ENCODE assay signal across 16 cellular contexts in the genomic region with DNA sequence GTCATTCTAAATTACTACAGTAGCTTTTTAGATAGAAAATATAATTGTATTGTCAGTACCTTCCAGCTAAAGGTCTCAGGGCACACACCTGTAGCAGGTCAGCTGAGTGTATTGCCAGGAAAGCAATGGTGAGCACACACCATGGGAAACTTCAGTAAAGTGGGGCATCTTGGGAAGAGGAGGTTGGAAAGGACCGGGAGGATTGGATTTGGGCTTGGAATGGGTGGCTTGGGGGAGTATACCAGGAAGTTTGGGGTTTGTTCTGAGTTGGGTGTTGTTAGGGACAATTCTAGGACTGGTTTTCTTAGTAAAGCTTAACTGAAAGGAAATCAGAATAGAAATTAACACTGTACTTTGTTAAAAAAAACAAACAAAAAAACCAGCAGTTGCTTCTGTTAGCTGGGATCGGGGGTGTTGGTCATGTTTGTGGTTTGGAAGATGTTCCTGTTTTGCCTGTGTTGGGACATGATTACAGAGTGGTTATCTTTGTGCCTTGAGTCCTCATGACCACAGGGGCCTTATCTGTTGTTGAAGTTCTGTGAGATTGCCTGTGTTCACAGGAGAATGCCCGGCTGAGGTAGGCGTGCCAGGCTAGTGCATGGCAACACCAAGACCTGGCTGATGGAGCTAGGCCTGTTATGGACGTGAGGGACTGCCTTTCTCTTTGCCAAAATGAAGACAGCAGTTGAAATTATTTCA. TPM values are rescaled to one million over a fixed set of nuclear protein-coding genes. Genes with fewer than 3 reads are reported as not detected.
DNase-seq lines count a peak whose midpoint lies in the region; TF ChIP-seq lines count a peak whose summit lies in the region.
"Had no signal": no experiment of that assay in that cellular context is flagged by ENCODE, and none has a peak within 500 bp of the region (broad histone marks: within the 10 kb centered on the region; RNA-seq: fewer than 3 reads in every experiment).

No MANE protein-coding gene starts in this region.

- H3K36me3 Mint-ChIP-seq in activated CD4-positive, alpha-beta T cell treated with anti-CD3 and anti-CD28 coated beads, Interleukin-2, amount 10 ng/mL, durations not matched to agents 24 days and 14 days (ENCODE audit: low read depth) = peaks cover 13% of the 10 kb centered on the region

- H3K9me3 ChIP-seq in neutrophil = no peaks in the 10 kb centered on the region
- H3K9me3 ChIP-seq: esophagus muscularis mucosa had no signal

- H3K4me1 ChIP-seq in neutrophil (ENCODE audit: control insufficient read depth in 1 of 2, insufficient read depth in 1 of 2, low read depth in 1 of 2, low read length in 1 of 2) = peaks cover 15 to 22% of the 10 kb centered on the region in 2 experiments

- peak overlapping the region; percentile 9 for H3K27ac Mint-ChIP-seq in activated CD4-positive, alpha-beta T cell treated with anti-CD3 and anti-CD28 coated beads, Interleukin-2, amount 10 ng/mL, durations not matched to agents 24 days and 14 days
- H3K27ac Mint-ChIP-seq: stimulated activated naive CD8-positive, alpha-beta T cell treated with anti-CD3 and anti-CD28 coated beads, Interleukin-15, Interleukin-2, amounts not matched to agents 100 ng/mL and 50 ng/mL, for 24 hours had no signal

- no peak overlapping the region for H3K4me3 Mint-ChIP-seq in activated CD4-positive, alpha-beta T cell treated with anti-CD3 and anti-CD28 coated beads, Interleukin-2, amount 10 ng/mL, durations not matched to agents 24 days and 14 days
- H3K4me3 Mint-ChIP-seq: stimulated activated naive CD8-positive, alpha-beta T cell treated with anti-CD3 and anti-CD28 coated beads, Interleukin-15, Interleukin-2, amounts not matched to agents 100 ng/mL and 50 ng/mL, for 24 hours had no signal

- H3K4me3 ChIP-seq in choroid plexus epithelial cell (ENCODE audit: low read depth, low read length) (no peak overlapping the region), neutrophil (ENCODE audit: low read depth in 1 of 2, low read length in 1 of 2) (peak overlapping the region in 1 of 2 experiments; percentile 16)
- H3K4me3 ChIP-seq: esophagus muscularis mucosa had no signal

- no peaks in the 10 kb centered on the region for H3K27me3 ChIP-seq in neutrophil
- H3K27me3 ChIP-seq: esophagus muscularis mucosa had no signal

- intact Hi-C loops in activated CD4-positive, alpha-beta T cell treated with anti-CD3 and anti-CD28 coated beads, Interleukin-2, amount 10 ng/mL, durations not matched to agents 24 days and 14 days (cut with micrococcal nuclease) = no loop called here

- no peaks in the 10 kb centered on the region for H3K36me3 ChIP-seq in neutrophil

- H3K27ac ChIP-seq in neutrophil = peak overlapping the region; percentile 82
- H3K27ac ChIP-seq: esophagus muscularis mucosa had no signal

- H3K27me3 Mint-ChIP-seq in activated CD4-positive, alpha-beta T cell treated with anti-CD3 and anti-CD28 coated beads, Interleukin-2, amount 10 ng/mL, durations not matched to agents 24 days and 14 days = no peaks in the 10 kb centered on the region
- H3K27me3 Mint-ChIP-seq: stimulated activated naive CD8-positive, alpha-beta T cell treated with anti-CD3 and anti-CD28 coated beads, Interleukin-15, Interleukin-2, amounts not matched to agents 100 ng/mL and 50 ng/mL, for 24 hours had no signal

- H3K9me3 Mint-ChIP-seq in activated CD4-positive, alpha-beta T cell treated with anti-CD3 and anti-CD28 coated beads, Interleukin-2, amount 10 ng/mL, durations not matched to agents 24 days and 14 days = no peaks in the 10 kb centered on the region
- H3K9me3 Mint-ChIP-seq: stimulated activated naive CD8-positive, alpha-beta T cell treated with anti-CD3 and anti-CD28 coated beads, Interleukin-15, Interleukin-2, amounts not matched to agents 100 ng/mL and 50 ng/mL, for 24 hours had no signal

- peaks cover 20% of the 10 kb centered on the region for H3K4me1 Mint-ChIP-seq in activated CD4-positive, alpha-beta T cell treated with anti-CD3 and anti-CD28 coated beads, Interleukin-2, amount 10 ng/mL, durations not matched to agents 24 days and 14 days

- no peak for TF ChIP-seq CTCF in choroid plexus epithelial cell (conservative IDR thresholded peaks at IDR 0.05; ENCODE audit: low read depth, low read length)
- no peak for TF ChIP-seq CTCF in neutrophil (IDR thresholded peaks at IDR 0.05)

- peak; percentile 56 for DNase-seq in activated CD4-positive, alpha-beta T cell treated with anti-CD3 and anti-CD28 coated beads, Interleukin-2, amount 10 ng/mL, durations not matched to agents 24 days and 14 days
- DNase-seq in activated CD4-positive, alpha-beta T cell treated with anti-CD3 and anti-CD28 coated beads for 1 hour = no peak
- DNase-seq in NOMO-1 treated with dmso at 0.1 percent for 144 hours (lab: John Stamatoyannopoulos, UW; ENCODE audit: unreplicated experiment) (peak; percentile 87), choroid plexus epithelial cell (ENCODE audit: low read depth) (peak; percentile 53), A172 (ENCODE audit: low spot score) (no peak), SHP77 treated with DMSO at 0.1 percent for 48 hours (lab: John Stamatoyannopoulos, UW) (no peak)
- DNase-seq in stimulated activated CD4-positive, alpha-beta T cell treated with anti-CD3 and anti-CD28 coated beads, Interleukin-4, amount 100 ng/mL, for 24 hours = no peak
- DNase-seq: 8988T; DMS79; kidney; NCI-H187; NK-92 treated with Interleukin-12 subunit alpha and Interleukin-12 subunit beta, amount 100 ng/mL, for 24 hours; stimulated activated CD4-positive, alpha-beta T cell treated with anti-CD3 and anti-CD28 coated beads, Interleukin-1b, Interleukin-23, amount 100 ng/mL, for 48 hours had no signal

RNA-seq across cellular contexts. Expression of a gene that starts 35.1 kb away (rescaled TPM):
- total RNA-seq in activated CD4-positive, alpha-beta T cell treated with anti-CD3 and anti-CD28 coated beads, Interleukin-2, amount 10 ng/mL, durations not matched to agents 24 days and 14 days = 14.7 and 17.6 TPM in 2 replicates
- 22.5 and 28.4 TPM in 2 replicates for total RNA-seq in A172 (2014; rRNA removed; shearing (Covaris generic))

RNA-seq across cellular contexts. Expression of a gene that starts 35.4 kb away (rescaled TPM):
- total RNA-seq in activated CD4-positive, alpha-beta T cell treated with anti-CD3 and anti-CD28 coated beads, Interleukin-2, amount 10 ng/mL, durations not matched to agents 24 days and 14 days = 84.8 and 89.8 TPM in 2 replicates
- 57.5 and 57.9 TPM in 2 replicates for total RNA-seq in A172 (2014; rRNA removed; shearing (Covaris generic))

RNA-seq across cellular contexts. Expression of a gene that starts 49.3 kb away (rescaled TPM):
- 71.7 and 75.5 TPM in 2 replicates for total RNA-seq in activated CD4-positive, alpha-beta T cell treated with anti-CD3 and anti-CD28 coated beads, Interleukin-2, amount 10 ng/mL, durations not matched to agents 24 days and 14 days
- 92.7 and 103 TPM in 2 replicates for total RNA-seq in A172 (2014; rRNA removed; shearing (Covaris generic))

Comparison
In these comparisons a context has a peak if more than half of its experiments do, and no peak if none do; other contexts are left out.
1. DNase-seq: peak in activated CD4-positive, alpha-beta T cell treated with anti-CD3 and anti-CD28 coated beads, Interleukin-2, amount 10 ng/mL, durations not matched to agents 24 days and 14 days (single experiment), NOMO-1 treated with dmso at 0.1 percent for 144 hours (single experiment) and choroid plexus epithelial cell (single experiment); none in activated CD4-positive, alpha-beta T cell treated with anti-CD3 and anti-CD28 coated beads for 1 hour (single experiment), stimulated activated CD4-positive, alpha-beta T cell treated with anti-CD3 and anti-CD28 coated beads, Interleukin-4, amount 100 ng/mL, for 24 hours (single experiment), A172 (single experiment) and SHP77 treated with DMSO at 0.1 percent for 48 hours (single experiment).